In genomic region chr1:85189120-85189519, GRCh38 we compare ENCODE assay signal across 30 cellular contexts.
"Had no signal": no experiment of that assay in that cellular context is flagged by ENCODE, and none has a peak within 500 bp of the region (broad histone marks: within the 10 kb centered on the region; RNA-seq: fewer than 3 reads in every experiment).

No MANE protein-coding gene starts in this region.

- H3K4me1 ChIP-seq: adrenal gland, pancreas, prostate gland, testis had no signal

- H3K4me3 ChIP-seq: adrenal gland, ascending aorta, gastroesophageal sphincter, pancreas, prostate gland, skin epidermis, testis had no signal

- DNase-seq: activated CD4-positive, alpha-beta T cell treated with anti-CD3 and anti-CD28 coated beads for 48 hours; activated CD4-positive, alpha-beta T cell treated with anti-CD3 and anti-CD28 coated beads, Interleukin-2, amount 50 U/mL, for 48 hours; activated CD8-positive, alpha-beta memory T cell treated with anti-CD3 and anti-CD28 coated beads for 24 hours; activated effector memory CD4-positive, alpha-beta T cell treated with Interleukin-2 at 50 U/mL for 16 hours; activated naive CD4-positive, alpha-beta T cell treated with anti-CD3 and anti-CD28 coated beads for 36 hours; activated naive CD8-positive, alpha-beta T cell treated with anti-CD3 and anti-CD28 coated beads for 36 hours; adrenal gland; central memory CD4-positive, alpha-beta T cell; hypothalamus; immature natural killer cell; kidney; left colon; naive thymus-derived CD8-positive, alpha-beta T cell; nucleus accumbens; pancreas; retina; stimulated activated CD4-positive, alpha-beta T cell treated with anti-CD3 and anti-CD28 coated beads, Interleukin-12 subunit alpha, Interleukin-12 subunit beta, amount 100 ng/mL, for 4 hours; stimulated activated CD4-positive, alpha-beta T cell treated with anti-CD3 and anti-CD28 coated beads, Interleukin-4, amount 100 ng/mL, for 1 hour; stimulated activated naive CD8-positive, alpha-beta T cell treated with anti-CD3 and anti-CD28 coated beads, Interleukin-15, Interleukin-2, amounts not matched to agents 100 U/mL and 50 U/mL, for 24 hours; testis; WERI-Rb-1 had no signal

- H3K27me3 ChIP-seq: adrenal gland, ascending aorta, brain microvascular endothelial cell, gastroesophageal sphincter, pancreas, testis had no signal

- ATAC-seq: activated CD4-positive, CD25-positive, alpha-beta regulatory T cell treated with anti-CD3 and anti-CD28 coated beads, Interleukin-2, amount 50 U/mL, for 24 hours; gastroesophageal sphincter; left colon; naive thymus-derived CD8-positive, alpha-beta T cell; sciatic nerve; stimulated activated naive CD8-positive, alpha-beta T cell treated with anti-CD3 and anti-CD28 coated beads, Interleukin-15, Interleukin-2, amounts not matched to agents 100 U/mL and 50 U/mL, for 24 hours had no signal

- H3K27ac ChIP-seq: adrenal gland, ascending aorta, brain microvascular endothelial cell, pancreas, prostate gland, skin epidermis, testis, WERI-Rb-1 had no signal

- FAIRE-seq: endothelial cell of umbilical vein, kidney, pancreas, urothelium cell line had no signal

- H3K9me3 ChIP-seq: adrenal gland, ascending aorta, gastroesophageal sphincter, pancreas, prostate gland, testis had no signal

- H3K36me3 ChIP-seq: adrenal gland, brain microvascular endothelial cell, pancreas, prostate gland, WERI-Rb-1 had no signal
